27 cellular contexts compared by ENCODE assay signal in the genomic region with DNA sequence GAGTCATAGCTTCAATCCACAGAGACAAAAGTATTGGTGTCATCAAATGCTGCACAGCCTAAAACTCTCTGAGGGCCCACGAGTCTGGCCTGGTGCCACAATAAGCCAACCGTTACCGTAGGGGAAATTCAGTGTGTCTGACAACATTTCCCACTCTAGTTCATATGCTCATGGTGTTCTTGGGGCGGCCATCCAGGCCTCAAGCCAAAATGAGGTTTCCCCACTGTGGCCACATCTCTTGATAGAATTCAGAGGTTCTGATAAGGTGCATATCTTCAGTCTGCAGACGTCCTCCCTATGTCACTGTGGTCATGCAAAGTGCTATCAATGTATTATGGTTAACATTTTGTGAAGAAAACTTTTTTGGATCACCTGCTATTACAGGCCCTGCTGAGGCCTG.
"Had no signal": no experiment of that assay in that cellular context is flagged by ENCODE, and none has a peak within 500 bp of the region (broad histone marks: within the 10 kb centered on the region; RNA-seq: fewer than 3 reads in every experiment).

No MANE protein-coding gene starts in this region.

- ATAC-seq: activated CD4-positive, CD25-positive, alpha-beta regulatory T cell treated with anti-CD3 and anti-CD28 coated beads, Interleukin-2, amount 50 U/mL, for 24 hours; activated CD8-positive, alpha-beta T cell treated with anti-CD3 and anti-CD28 coated beads, Interleukin-2, amount 10 ng/mL, durations not matched to agents 7 days and 5 days; body of pancreas; T-helper 17 cell had no signal

- H3K9me3 ChIP-seq: body of pancreas, MG63, Peyer's patch had no signal

- H3K4me1 ChIP-seq: body of pancreas, Peyer's patch had no signal

- H3K9me3 Mint-ChIP-seq: activated naive CD4-positive, alpha-beta T cell treated with anti-CD3 and anti-CD28 coated beads, Interleukin-2, amount 50 U/mL, for 24 hours had no signal

- H3K4me3 Mint-ChIP-seq: activated CD8-positive, alpha-beta T cell treated with anti-CD3 and anti-CD28 coated beads, Interleukin-2, amount 10 ng/mL, durations not matched to agents 7 days and 5 days; activated naive CD4-positive, alpha-beta T cell treated with anti-CD3 and anti-CD28 coated beads, Interleukin-2, amount 50 U/mL, for 24 hours; T-helper 17 cell had no signal

- H3K27ac Mint-ChIP-seq: activated CD8-positive, alpha-beta T cell treated with anti-CD3 and anti-CD28 coated beads, Interleukin-2, amount 10 ng/mL, durations not matched to agents 7 days and 5 days; activated naive CD4-positive, alpha-beta T cell treated with anti-CD3 and anti-CD28 coated beads, Interleukin-2, amount 50 U/mL, for 24 hours; T-helper 17 cell had no signal

- FAIRE-seq: bronchial epithelial cell, TTC549 had no signal

- H3K36me3 ChIP-seq: MG63, Peyer's patch had no signal

- H3K4me1 Mint-ChIP-seq: activated naive CD4-positive, alpha-beta T cell treated with anti-CD3 and anti-CD28 coated beads, Interleukin-2, amount 50 U/mL, for 24 hours; T-helper 17 cell had no signal

- H3K36me3 Mint-ChIP-seq: activated naive CD4-positive, alpha-beta T cell treated with anti-CD3 and anti-CD28 coated beads, Interleukin-2, amount 50 U/mL, for 24 hours had no signal

- H3K27me3 ChIP-seq: body of pancreas, MG63, Peyer's patch had no signal

- DNase-seq: activated CD4-positive, alpha-beta T cell treated with anti-CD3 and anti-CD28 coated beads for 4 hours; activated CD8-positive, alpha-beta memory T cell treated with anti-CD3 and anti-CD28 coated beads, Interleukin-2, amount 50 U/mL, for 48 hours; activated CD8-positive, alpha-beta T cell treated with anti-CD3 and anti-CD28 coated beads, Interleukin-2, amount 10 ng/mL, durations not matched to agents 7 days and 5 days; activated effector memory CD4-positive, alpha-beta T cell treated with Interleukin-2 at 50 U/mL for 16 hours; activated naive CD4-positive, alpha-beta T cell; activated T-cell treated with anti-CD3 and anti-CD28 coated beads, Interleukin-2, amount 50 U/mL, for 1 hour; aorta; central memory CD4-positive, alpha-beta T cell; MG63; MV-4-11; NCI-H1105; NCI-H1436; NCI-H1694 treated with DMSO at 0.1 percent for 48 hours; NCI-H2081; NCI-H510A treated with DMSO at 0.1 percent for 48 hours; NCI-H69; NK-92 treated with Interleukin-12 subunit alpha and Interleukin-12 subunit beta, amount 100 ng/mL, for 24 hours; Peyer's patch; SHP77 treated with DMSO at 0.1 percent for 48 hours; T-helper 17 cell; T-helper 9 cell had no signal

- H3K27ac ChIP-seq: body of pancreas, Peyer's patch, RWPE1 had no signal

- H3K4me3 ChIP-seq: body of pancreas, MG63, Peyer's patch had no signal
